ENCODE assay signal across 32 cellular contexts in the genomic region with DNA sequence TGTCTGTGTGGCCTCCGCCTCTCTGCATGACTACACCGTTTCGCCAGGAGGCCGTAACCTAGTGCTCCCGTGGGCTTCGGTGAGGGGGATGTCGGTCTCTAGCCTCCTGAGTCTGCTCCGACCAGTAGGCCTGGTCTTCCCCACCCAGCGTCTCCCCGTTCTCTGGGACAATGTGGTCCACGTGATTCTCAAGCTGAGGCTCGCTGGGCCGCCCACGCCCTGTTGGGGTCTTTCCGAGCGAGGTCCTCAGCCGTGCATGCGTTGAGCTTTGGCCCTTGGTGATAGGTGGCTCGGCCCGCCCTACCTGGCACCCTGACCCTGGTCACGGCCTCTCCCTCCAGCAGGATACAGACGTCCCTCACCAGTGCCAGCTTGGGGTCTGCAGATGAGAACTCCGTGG. TPM values are rescaled to one million over a fixed set of nuclear protein-coding genes. Genes with fewer than 3 reads are reported as not detected.
"Had no signal": no experiment of that assay in that cellular context is flagged by ENCODE, and none has a peak within 500 bp of the region (broad histone marks: within the 10 kb centered on the region; RNA-seq: fewer than 3 reads in every experiment).

No MANE protein-coding gene starts in this region.

- H3K36me3 Mint-ChIP-seq: activated naive CD8-positive, alpha-beta T cell had no signal

- H3K4me1 Mint-ChIP-seq: activated B cell treated with CpG ODN at 0.5 μM for 24 hours; activated T-helper 17 cell treated with anti-CD3 and anti-CD28 coated beads, Interleukin-2, amount 50 U/mL, for 72 hours had no signal

- H3K27ac ChIP-seq: brain microvascular endothelial cell, coronary artery, dorsolateral prefrontal cortex, esophagus squamous epithelium, VCaP had no signal

- H3K9me3 Mint-ChIP-seq: activated B cell treated with CpG ODN at 0.5 μM for 24 hours; activated CD8-positive, alpha-beta T cell treated with anti-CD3 and anti-CD28 coated beads for 36 hours; activated T-cell treated with anti-CD3 and anti-CD28 coated beads, Interleukin-2, amount 50 U/mL, for 4 hours; activated T-helper 17 cell treated with anti-CD3 and anti-CD28 coated beads, Interleukin-2, amount 50 U/mL, for 72 hours; central memory CD8-positive, alpha-beta T cell; dendritic cell treated with granulocyte-macrophage colony-stimulating factor and Interleukin-4, amounts not matched to agents 40 ng/mL and 50 ng/mL, for 4 days; effector memory CD8-positive, alpha-beta T cell had no signal

- ATAC-seq: activated CD4-positive, CD25-positive, alpha-beta regulatory T cell treated with anti-CD3 and anti-CD28 coated beads, Interleukin-2, amount 50 U/mL, for 24 hours; activated CD8-positive, alpha-beta T cell treated with anti-CD3 and anti-CD28 coated beads for 36 hours; activated T-cell treated with anti-CD3 and anti-CD28 coated beads, Interleukin-2, amount 50 U/mL, for 4 hours; activated T-helper 17 cell treated with anti-CD3 and anti-CD28 coated beads, Interleukin-2, amount 50 U/mL, for 72 hours; effector memory CD8-positive, alpha-beta T cell had no signal

- FAIRE-seq: astrocyte, frontal cortex had no signal

- H3K9me3 ChIP-seq: esophagus squamous epithelium had no signal

- H3K4me3 ChIP-seq: coronary artery, dorsolateral prefrontal cortex, esophagus squamous epithelium had no signal

- H3K4me3 Mint-ChIP-seq: activated B cell treated with CpG ODN at 0.5 μM for 24 hours; activated CD8-positive, alpha-beta T cell treated with anti-CD3 and anti-CD28 coated beads for 36 hours; activated naive CD8-positive, alpha-beta T cell; activated T-cell treated with anti-CD3 and anti-CD28 coated beads, Interleukin-2, amount 50 U/mL, for 4 hours; activated T-helper 17 cell treated with anti-CD3 and anti-CD28 coated beads, Interleukin-2, amount 50 U/mL, for 72 hours; central memory CD8-positive, alpha-beta T cell; dendritic cell treated with granulocyte-macrophage colony-stimulating factor and Interleukin-4, amounts not matched to agents 40 ng/mL and 50 ng/mL, for 4 days; effector memory CD8-positive, alpha-beta T cell had no signal

- H3K27me3 ChIP-seq: brain microvascular endothelial cell, dorsolateral prefrontal cortex, esophagus squamous epithelium had no signal

- H3K27ac Mint-ChIP-seq: activated B cell treated with CpG ODN at 0.5 μM for 24 hours; activated CD8-positive, alpha-beta T cell treated with anti-CD3 and anti-CD28 coated beads for 36 hours; activated naive CD8-positive, alpha-beta T cell; activated T-helper 17 cell treated with anti-CD3 and anti-CD28 coated beads, Interleukin-2, amount 50 U/mL, for 72 hours; dendritic cell treated with granulocyte-macrophage colony-stimulating factor and Interleukin-4, amounts not matched to agents 40 ng/mL and 50 ng/mL, for 4 days; effector memory CD8-positive, alpha-beta T cell had no signal

- DNase-seq: activated B cell treated with CpG ODN at 0.5 μM for 24 hours; activated CD4-positive, alpha-beta T cell treated with anti-CD3 and anti-CD28 coated beads for 48 hours; activated CD4-positive, alpha-beta T cell treated with anti-CD3 and anti-CD28 coated beads, Interleukin-2, amount 50 U/mL, for 1 hour; activated CD4-positive, alpha-beta T cell treated with anti-CD3 and anti-CD28 coated beads, Interleukin-2, amount 50 U/mL, for 48 hours; activated CD8-positive, alpha-beta memory T cell treated with anti-CD3 and anti-CD28 coated beads for 24 hours; activated CD8-positive, alpha-beta T cell treated with anti-CD3 and anti-CD28 coated beads for 36 hours; activated effector memory CD4-positive, alpha-beta T cell treated with Interleukin-2 at 50 U/mL for 16 hours; activated gamma-delta T cell treated with Interleukin-2 at 50 U/mL for 16 hours; activated naive CD4-positive, alpha-beta T cell treated with anti-CD3 and anti-CD28 coated beads, Interleukin-2, amount 50 U/mL, for 16 hours; activated naive CD4-positive, alpha-beta T cell treated with Interleukin-2 at 50 U/mL for 16 hours; activated T-cell treated with anti-CD3 and anti-CD28 coated beads, Interleukin-2, amount 50 U/mL, for 4 hours; amniotic stem cell; anterior cingulate cortex; brain microvascular endothelial cell; dorsolateral prefrontal cortex; effector memory CD8-positive, alpha-beta T cell; erythroblast; esophagus squamous epithelium; head of caudate nucleus; T-helper 2 cell had no signal

- H3K27me3 Mint-ChIP-seq: activated B cell treated with CpG ODN at 0.5 μM for 24 hours; activated CD8-positive, alpha-beta T cell treated with anti-CD3 and anti-CD28 coated beads for 36 hours; activated naive CD8-positive, alpha-beta T cell; activated T-helper 17 cell treated with anti-CD3 and anti-CD28 coated beads, Interleukin-2, amount 50 U/mL, for 72 hours; central memory CD8-positive, alpha-beta T cell; dendritic cell treated with granulocyte-macrophage colony-stimulating factor and Interleukin-4, amounts not matched to agents 40 ng/mL and 50 ng/mL, for 4 days; effector memory CD8-positive, alpha-beta T cell had no signal

RNA-seq across cellular contexts. Expression of a gene that starts 59.1 kb away (rescaled TPM):
- total RNA-seq: bronchial epithelial cell, cardiac septum, cerebellum, frontal cortex had no signal
